In genomic region chr14:77498120-77498979, GRCh38 we compare ENCODE assay signal across 9 cellular contexts. TPM values are rescaled to one million over a fixed set of nuclear protein-coding genes. Genes with fewer than 3 reads are reported as not detected.
DNase-seq lines count a peak whose midpoint lies in the region; ATAC-seq and TF ChIP-seq lines count a peak whose summit lies in the region.
"Had no signal": no experiment of that assay in that cellular context is flagged by ENCODE, and none has a peak within 500 bp of the region (broad histone marks: within the 10 kb centered on the region; RNA-seq: fewer than 3 reads in every experiment).

ISM2 (minus strand) TSS chr14:77498816; CDS start chr14:77498793, 23 bp downstream.

- H3K4me3 ChIP-seq in CD4-positive, CD25-positive, alpha-beta regulatory T cell (ENCODE audit: low read depth, low read length): no peak within 1 kb of the TSS
- H3K4me3 ChIP-seq in HUES64 (ENCODE audit: low read length) (peak within 1 kb of the TSS; percentile 70), colonic mucosa (peak within 1 kb of the TSS; percentile 51), lower leg skin (ENCODE audit: low read depth, poor library complexity, severe bottlenecking) (peak within 1 kb of the TSS; percentile 14)

- TF ChIP-seq POLR2A in lower leg skin (IDR thresholded peaks at IDR 0.05): no peak

- peak within 1 kb of the TSS; percentile 43 to 83 (median 80) for H3K4me3 Mint-ChIP-seq in CD4-positive, CD25-positive, alpha-beta regulatory T cell

- H3K36me3 Mint-ChIP-seq in CD4-positive, CD25-positive, alpha-beta regulatory T cell: no peaks in the 10 kb centered on the region

- TF ChIP-seq CTCF in VCaP (conservative IDR thresholded peaks at IDR 0.05): no peak
- no peak for TF ChIP-seq CTCF in colonic mucosa (IDR thresholded peaks at IDR 0.05)
- TF ChIP-seq CTCF in lower leg skin (IDR thresholded peaks at IDR 0.05): no peak

- H3K36me3 ChIP-seq in CD4-positive, CD25-positive, alpha-beta regulatory T cell (ENCODE audit: control insufficient read depth, insufficient read depth, low read length): no peaks in the 10 kb centered on the region
- no peaks in the 10 kb centered on the region for H3K36me3 ChIP-seq in HUES64 (ENCODE audit: insufficient read depth, low read length)
- no peaks in the 10 kb centered on the region for H3K36me3 ChIP-seq in colonic mucosa

- H3K9me3 Mint-ChIP-seq in CD4-positive, CD25-positive, alpha-beta regulatory T cell: peaks cover 0 to 5% (median 3%) of the 10 kb centered on the region in 7 donors

- DNase-seq in CD4-positive, CD25-positive, alpha-beta regulatory T cell: peak in 1 of 3 donors; percentile 50
- no peak for DNase-seq in colonic mucosa
- no peak for DNase-seq in lower leg skin (ENCODE audit: low spot score in 2 of 2)
- peak in 2 of 3 experiments; percentile 6 to 16 for DNase-seq in stimulated activated CD4-positive, alpha-beta T cell treated with anti-CD3 and anti-CD28 coated beads, TNF-alpha, amount 100 ng/mL, for 4 hours (ENCODE audit: low read depth in 3 of 3)
- no peak for DNase-seq in DMS153 (lab: John Stamatoyannopoulos, UW)

- intact Hi-C loops in colonic mucosa (cut with DNase I) (no loop called here), lower leg skin (cut with DNase I; ENCODE audit: low total_unique reads) (no loop called here)

- peaks cover 5% of the 10 kb centered on the region for H3K27me3 ChIP-seq in CD4-positive, CD25-positive, alpha-beta regulatory T cell (ENCODE audit: control insufficient read depth, insufficient read depth, low read length)
- H3K27me3 ChIP-seq in HUES64 (ENCODE audit: insufficient read depth, low read length) (peaks cover 44% of the 10 kb centered on the region), colonic mucosa (peaks cover 24% of the 10 kb centered on the region)

- ATAC-seq in CD4-positive, CD25-positive, alpha-beta regulatory T cell (ENCODE audit: low read depth in 2 of 2): peak; percentile 52 to 64
- peak; percentile 72 for ATAC-seq in GM19438 (IDR thresholded peaks at IDR 0.05; ENCODE audit: low read depth, unreplicated experiment)

- peaks cover 0 to 3% of the 10 kb centered on the region in 2 experiments for H3K9me3 ChIP-seq in CD4-positive, CD25-positive, alpha-beta regulatory T cell (ENCODE audit: control insufficient read depth in 2 of 2, low read length in 2 of 2)
- H3K9me3 ChIP-seq in HUES64 (ENCODE audit: insufficient read depth, low read depth, low read length) (no peaks in the 10 kb centered on the region), colonic mucosa (no peaks in the 10 kb centered on the region)

- H3K27me3 Mint-ChIP-seq in CD4-positive, CD25-positive, alpha-beta regulatory T cell: peaks cover 54% of the 10 kb centered on the region

- peaks cover 13% of the 10 kb centered on the region for H3K4me1 ChIP-seq in CD4-positive, CD25-positive, alpha-beta regulatory T cell (ENCODE audit: control insufficient read depth, insufficient read depth, low read length, poor library complexity, severe bottlenecking)
- H3K4me1 ChIP-seq in HUES64 (ENCODE audit: insufficient read depth, low read length) (no peaks in the 10 kb centered on the region), colonic mucosa (peaks cover 5% of the 10 kb centered on the region)

- no peak within 1 kb of the TSS for H3K27ac ChIP-seq in CD4-positive, CD25-positive, alpha-beta regulatory T cell (ENCODE audit: insufficient read depth, low read length, poor library complexity, severe bottlenecking)
- H3K27ac ChIP-seq in HUES64 (ENCODE audit: low read depth, low read length) (no peak within 1 kb of the TSS), VCaP (peak within 1 kb of the TSS; percentile 11; the same call in 1 of the 2 replicates), colonic mucosa (no peak within 1 kb of the TSS)
- H3K27ac ChIP-seq: KMS-11 had no signal

- 2% methylated on average over 104 of the region's 104 CpGs for WGBS in HUES64
- WGBS in lower leg skin, 2 donors: 8 to 17% methylated on average over 19 to 22 of the region's 104 CpGs

- H3K27ac Mint-ChIP-seq in CD4-positive, CD25-positive, alpha-beta regulatory T cell: no peak within 1 kb of the TSS

- peaks cover 0 to 7% (median 3%) of the 10 kb centered on the region in 4 donors for H3K4me1 Mint-ChIP-seq in CD4-positive, CD25-positive, alpha-beta regulatory T cell

- peak within 1 kb of the TSS; percentile 57; the same call in 1 of the 2 replicates for H3K9ac ChIP-seq in HUES64 (ENCODE audit: low read depth, low read length)
- no peak within 1 kb of the TSS for H3K9ac ChIP-seq in colonic mucosa (ENCODE audit: low read depth in 2 of 2, low read length in 2 of 2)
- H3K9ac ChIP-seq: KMS-11 had no signal

RNA-seq across cellular contexts. Expression of gene ISM2, which starts in this region (rescaled TPM):
- not detected for total RNA-seq in CD4-positive, CD25-positive, alpha-beta regulatory T cell
- not detected for polyA plus RNA-seq in CD4-positive, CD25-positive, alpha-beta regulatory T cell
- 0.25 TPM for polyA plus RNA-seq in HUES64 (2013, experiment 1 of 2)
- polyA plus RNA-seq in HUES64 (2013, experiment 2 of 2): 0.25 TPM
- total RNA-seq in colonic mucosa (1 to 10 TPM in 1 of 2 donors, not detected in 1; 1.2 TPM), lower leg skin (under 1 TPM in 2 of 4 donors, not detected in 2; 0.19 to 0.27 TPM)

Comparison
In these comparisons a context has a peak if more than half of its experiments do, and no peak if none do; other contexts are left out.
1. Peak in ATAC-seq in CD4-positive, CD25-positive, alpha-beta regulatory T cell; RNA of the gene not detected or under 1 TPM.
2. DNase-seq: peak in stimulated activated CD4-positive, alpha-beta T cell treated with anti-CD3 and anti-CD28 coated beads, TNF-alpha, amount 100 ng/mL, for 4 hours (2 of 3); none in colonic mucosa (single experiment), lower leg skin (0 of 2) and DMS153 (single experiment).